ENCODE assay signal across 1 cellular context in genomic region chr19:8033287-8034177, GRCh38.
TF ChIP-seq lines count a peak whose summit lies in the region.
"Not testable (repeated sequence)": the region's sequence is repeated elsewhere in the genome, so short reads cannot be mapped to it uniquely, and the experiment has no call there.

No MANE protein-coding gene starts in this region.

TF ChIP-seq in K562, 482 proteins besides CTCF, POLR2A, EP300 and RAD21 (continues in another document):
- TF ChIP-seq ZBTB2 (IDR thresholded peaks at IDR 0.05) = peak; percentile 44; the same call in 1 of the 2 replicates
- TF ChIP-seq CUX1 (CRISPR knock-in tag; IDR thresholded peaks at IDR 0.05) = peak; percentile 16; the same call in 1 of the 2 replicates
- peak; percentile 68; the same call in 1 of the 2 replicates for TF ChIP-seq HSF4 (CRISPR knock-in tag; IDR thresholded peaks at IDR 0.05; ENCODE audit: borderline replicate concordance)
- 0 out of 2 replicates have a peak, but pooled peaks have one; percentile 20 for TF ChIP-seq PHF21A (IDR thresholded peaks at IDR 0.05; ENCODE audit: borderline replicate concordance, low read depth)
- peak; percentile 55 for TF ChIP-seq SUPT5H (IDR thresholded peaks at IDR 0.05)
- peak; percentile 88 for TF ChIP-seq NFE2 (IDR thresholded peaks at IDR 0.05; ENCODE audit: low read depth)
- TF ChIP-seq CTBP1 (IDR thresholded peaks at IDR 0.05; ENCODE audit: borderline replicate concordance) = peak; percentile 77; the same call in 1 of the 2 replicates
- TF ChIP-seq MEF2D (tag; conservative IDR thresholded peaks at IDR 0.05; ENCODE audit: low read depth) = peak; percentile 80
- peak; percentile 85 for TF ChIP-seq NFRKB (IDR thresholded peaks at IDR 0.05; ENCODE audit: low read depth)
- peak; percentile 86 for TF ChIP-seq CC2D1A (IDR thresholded peaks at IDR 0.05)
- TF ChIP-seq HES1 (IDR thresholded peaks at IDR 0.05; ENCODE audit: low read depth) = peak; percentile 22; the same call in 1 of the 2 replicates
- TF ChIP-seq JUND (IDR thresholded peaks at IDR 0.05; ENCODE audit: borderline replicate concordance, low read depth, low read length) = peak; percentile 67
- peak; percentile 59; the same call in 1 of the 3 replicates for TF ChIP-seq JUND (tag; IDR thresholded peaks at IDR 0.05; ENCODE audit: borderline replicate concordance, low read depth, low read length)
- TF ChIP-seq TRIM28 (IDR thresholded peaks at IDR 0.05) = peak; percentile 90
- peak; percentile 70 for TF ChIP-seq NEUROD1 (IDR thresholded peaks at IDR 0.05; ENCODE audit: borderline replicate concordance, low read depth, low read length, partially characterized antibody)
- TF ChIP-seq MNT (conservative IDR thresholded peaks at IDR 0.05) = peak; percentile 7 to 69; a peak in 2 of 4 replicates
- peak; percentile 46; the same call in 1 of the 2 replicates for TF ChIP-seq MIER1 (IDR thresholded peaks at IDR 0.05; ENCODE audit: low read depth)
- peak; percentile 61; the same call in 1 of the 2 replicates for TF ChIP-seq ZC3H8 (IDR thresholded peaks at IDR 0.05)
- peak; percentile 79; the same call in 1 of the 2 replicates for TF ChIP-seq EHMT2 (IDR thresholded peaks at IDR 0.05)
- peak; percentile 49 to 52; a peak in 2 of 4 replicates for TF ChIP-seq KDM1A (IDR thresholded peaks at IDR 0.05)
- TF ChIP-seq PTTG1 (tag; IDR thresholded peaks at IDR 0.05; ENCODE audit: low read depth) = peak; percentile 82
- peak; percentile 94 for TF ChIP-seq SOX6 (IDR thresholded peaks at IDR 0.05)
- peak; percentile 99 for TF ChIP-seq DPF2 (IDR thresholded peaks at IDR 0.05)
- peak in 1 of 2 experiments; percentile 51; a peak in 1 of 4 replicates for TF ChIP-seq ZNF318 (IDR thresholded peaks at IDR 0.05; ENCODE audit: borderline replicate concordance in 1 of 2, low read depth in 1 of 2)
- TF ChIP-seq TBP (optimal IDR thresholded peaks at IDR 0.05; ENCODE audit: low read depth, low read length) = peak; percentile 57
- TF ChIP-seq NKRF (IDR thresholded peaks at IDR 0.05; ENCODE audit: borderline replicate concordance) = peak; percentile 31; the same call in 1 of the 2 replicates
- TF ChIP-seq SMARCA4 (IDR thresholded peaks at IDR 0.05) = peak; percentile 98
- TF ChIP-seq MXI1 (IDR thresholded peaks at IDR 0.05; ENCODE audit: low read depth, low read length) = peak; percentile 36
- peak; percentile 92 for TF ChIP-seq DACH1 (IDR thresholded peaks at IDR 0.05; ENCODE audit: partially characterized antibody)
- TF ChIP-seq KLF16 (IDR thresholded peaks at IDR 0.05) = peak; percentile 91
- TF ChIP-seq TEAD1 (CRISPR knock-in tag; IDR thresholded peaks at IDR 0.05) = peak in 1 of 2 experiments; percentile 12; a peak in 1 of 4 replicates
- peak; percentile 30; the same call in 1 of the 2 replicates for TF ChIP-seq TFAP4 (CRISPR knock-in tag; IDR thresholded peaks at IDR 0.05; ENCODE audit: borderline replicate concordance)
- TF ChIP-seq SMARCA5 (IDR thresholded peaks at IDR 0.05) = peak; percentile 91
- not testable (repeated sequence) for TF ChIP-seq ATF1 (CRISPR knock-in tag; IDR thresholded peaks at IDR 0.05)
- TF ChIP-seq ATF1 (tag; IDR thresholded peaks at IDR 0.05) = peak; percentile 74
- TF ChIP-seq PYGO2 (tag; IDR thresholded peaks at IDR 0.05) = peak; percentile 58; the same call in 1 of the 2 replicates
- peak; percentile 74; the same call in 1 of the 2 replicates for TF ChIP-seq SP1 (CRISPR knock-in tag; IDR thresholded peaks at IDR 0.05)
- TF ChIP-seq HMBOX1 (IDR thresholded peaks at IDR 0.05) = peak; percentile 19; the same call in 1 of the 2 replicates
